12 cellular contexts compared by ENCODE assay signal in genomic region chr14:99578541-99579044, GRCh38. TPM values are rescaled to one million over a fixed set of nuclear protein-coding genes. Genes with fewer than 3 reads are reported as not detected.
DNase-seq lines count a peak whose midpoint lies in the region; ATAC-seq and TF ChIP-seq lines count a peak whose summit lies in the region.
"Had no signal": no experiment of that assay in that cellular context is flagged by ENCODE, and none has a peak within 500 bp of the region (broad histone marks: within the 10 kb centered on the region; RNA-seq: fewer than 3 reads in every experiment).

No MANE protein-coding gene starts in this region.

- H3K9ac ChIP-seq in GM23248 (no peak overlapping the region), mammary epithelial cell (ENCODE audit: insufficient read depth, low read length) (no peak overlapping the region)

- intact Hi-C loops in mammary epithelial cell (cut with micrococcal nuclease) (loop anchor here (2.0 kb wide), 1 partner anchor 16 kb away; no protein-coding TSS in a partner anchor), gastrocnemius medialis (cut with DNase I; ENCODE audit: low total_unique reads) (no loop called here)

- H3K79me2 ChIP-seq in GM23248 (ENCODE audit: insufficient read depth) (0 out of 2 replicates have a peak, but pooled peaks cover 6% of the 10 kb centered on the region), mammary epithelial cell (ENCODE audit: insufficient read depth, low read length) (peaks cover 80% of the 10 kb centered on the region)

- no TSS peak for BruUV-seq in mammary epithelial cell (replicated peaks; lab: Mats Ljungman, UMichigan)

- H3F3A ChIP-seq in GM23248 (ENCODE audit: insufficient read depth) = no peaks in the 10 kb centered on the region

- H3K27me3 ChIP-seq in GM23248 (replicated peaks; ENCODE audit: insufficient read depth) (no peaks in the 10 kb centered on the region), mammary epithelial cell (ENCODE audit: insufficient read depth, low read length) (no peaks in the 10 kb centered on the region), gastrocnemius medialis (no peaks in the 10 kb centered on the region)

- H3K4me3 ChIP-seq in GM23248 (no peak overlapping the region), mammary epithelial cell (replicated peaks in 1 of 3; ENCODE audit: insufficient read depth in 1 of 3, low read depth in 2 of 3, low read length in 3 of 3) (no peak overlapping the region), gastrocnemius medialis (no peak overlapping the region)

- TF ChIP-seq CTCF in mammary epithelial cell (conservative IDR thresholded peaks at IDR 0.05 in 1 of 2, IDR thresholded peaks at IDR 0.05 in 1 of 2; ENCODE audit: extremely low read depth in 1 of 2, insufficient read depth in 1 of 2, low read depth in 1 of 2, low read length in 2 of 2) (no peak), gastrocnemius medialis (IDR thresholded peaks at IDR 0.05 in 4 of 5, conservative IDR thresholded peaks at IDR 0.05 in 1 of 5) (no peak)

- H3K36me3 ChIP-seq in GM23248 (ENCODE audit: low read depth) = no peaks in the 10 kb centered on the region
- peaks cover 1% of the 10 kb centered on the region for H3K36me3 ChIP-seq in mammary epithelial cell (ENCODE audit: insufficient read depth, low read length)
- H3K36me3 ChIP-seq in gastrocnemius medialis = no peaks in the 10 kb centered on the region

- no peaks in the 10 kb centered on the region for H3K9me2 ChIP-seq in GM23248 (ENCODE audit: insufficient read depth)

- H3K4me1 ChIP-seq in GM23248 (ENCODE audit: insufficient read depth) (peaks cover 36% of the 10 kb centered on the region), mammary epithelial cell (ENCODE audit: insufficient read depth, low read length) (peaks cover 65% of the 10 kb centered on the region), gastrocnemius medialis (peaks cover 53 to 59% of the 10 kb centered on the region in 2 donors)

- 44 to 48% methylated on average over 12 of the region's 12 CpGs for WGBS in GM23248 (ENCODE audit: low coverage in 1 of 2, low lambda C conversion rate in 2 of 2, missing lambda C conversion rate in 2 of 2), 2 experiments
- 86% methylated on average over 12 of the region's 12 CpGs for WGBS in mammary epithelial cell (ENCODE audit: low coverage, missing lambda C conversion rate)

- H3K4me2 ChIP-seq in GM23248 (ENCODE audit: unreplicated experiment) (no peak overlapping the region), mammary epithelial cell (ENCODE audit: insufficient read depth, low read depth, low read length) (peak overlapping the region; percentile 79)

- CTCF ChIA-PET in mammary epithelial cell (lab: Charles Lee; ENCODE audit: low non-redundant PET) = no interaction called here

- DNase-seq in GM23248 (peak; percentile 40), mammary epithelial cell (no peak), left kidney (ENCODE audit: low read depth, low spot score) (peak; percentile 49), gastrocnemius medialis (peak in 1 of 2 donors; percentile 24), glomerular visceral epithelial cell (ENCODE audit: extremely low spot score) (no peak), NCI-H748 treated with DMSO at 0.1 percent for 48 hours (lab: John Stamatoyannopoulos, UW) (no peak), Ammon's horn (ENCODE audit: low spot score) (no peak), AG08395 (ENCODE audit: low spot score) (no peak)
- DNase-seq: activated T-cell treated with anti-CD3 and anti-CD28 coated beads, Interleukin-2, amount 50 U/mL, for 24 hours; GDM1; NCI-H446 treated with DMSO at 0.1 percent for 48 hours had no signal

- no peak for TF ChIP-seq POLR2A in gastrocnemius medialis (IDR thresholded peaks at IDR 0.05)

- no peaks in the 10 kb centered on the region for H4K20me1 ChIP-seq in GM23248 (ENCODE audit: insufficient read depth)
- peaks cover 2% of the 10 kb centered on the region for H4K20me1 ChIP-seq in mammary epithelial cell (ENCODE audit: insufficient read depth, low read length)

- H3K9me3 ChIP-seq in GM23248 (ENCODE audit: low read depth) (no peaks in the 10 kb centered on the region), mammary epithelial cell (replicated peaks; ENCODE audit: insufficient read depth, low read length) (no peaks in the 10 kb centered on the region), gastrocnemius medialis (no peaks in the 10 kb centered on the region)

- ATAC-seq in gastrocnemius medialis = peak; percentile 62 to 75

- dilution Hi-C loops in mammary epithelial cell (cut with HindIII; ENCODE audit: low sequenced_read_pairs) = no loop called here

- in situ Hi-C loops in GM23248 (cut with MboI) (no loop called here), mammary epithelial cell (cut with MboI; ENCODE audit: low sequenced_read_pairs in 2 of 2) (no loop called here), gastrocnemius medialis (cut with MboI; ENCODE audit: low sequenced_read_pairs in 4 of 4) (no loop called here)

- H3K27ac ChIP-seq in GM23248 (no peak overlapping the region), mammary epithelial cell (ENCODE audit: insufficient read depth, low read depth, low read length) (peak overlapping the region; percentile 85), gastrocnemius medialis (peak overlapping the region in 3 of 4 donors; percentile 29 to 73 (median 48))
- H3K27ac ChIP-seq: HL-60 had no signal

- H2AFZ ChIP-seq in GM23248 (no peak overlapping the region), mammary epithelial cell (ENCODE audit: low read depth, low read length) (no peak overlapping the region)

RNA-seq across cellular contexts. Expression of gene CCDC85C, which starts 25.4 kb away (rescaled TPM):
- 9.0 and 11.0 TPM in 2 replicates for total RNA-seq in GM23248 (2014; rRNA removed; shearing (Covaris generic))
- 0.68 and 1.1 TPM in 2 replicates for polyA plus RNA-seq in GM23248 (2016; fragmentation: Nextera tagmentation; extraction: Ambion mirVana)
- 10 to 100 TPM in 1 of 2 donors, 1 to 10 TPM in 1; 8.3 to 32.6 TPM for total RNA-seq in mammary epithelial cell
- 15.1 TPM for polyA plus RNA-seq in mammary epithelial cell
- polyA minus RNA-seq in mammary epithelial cell = 13.6 TPM
- total RNA-seq in gastrocnemius medialis = 10 to 100 TPM in 3 of 4 donors, 1 to 10 TPM in 1; 7.9 to 32.8 (median 15.4) TPM

Comparison
In these comparisons a context has a peak if more than half of its experiments do, and no peak if none do; other contexts are left out.
1. DNase-seq: peak in GM23248 (single experiment) and left kidney (single experiment); none in mammary epithelial cell (single experiment), glomerular visceral epithelial cell (single experiment), NCI-H748 treated with DMSO at 0.1 percent for 48 hours (single experiment), Ammon's horn (single experiment) and AG08395 (single experiment).